Comparison of ENCODE assay signal across 14 cellular contexts in genomic region chr11:3073029-3073435, GRCh38. TPM values are rescaled to one million over a fixed set of nuclear protein-coding genes. Genes with fewer than 3 reads are reported as not detected.
DNase-seq lines count a peak whose midpoint lies in the region; ATAC-seq, FAIRE-seq and TF ChIP-seq lines count a peak whose summit lies in the region.
"Had no signal": no experiment of that assay in that cellular context is flagged by ENCODE, and none has a peak within 500 bp of the region (broad histone marks: within the 10 kb centered on the region; RNA-seq: fewer than 3 reads in every experiment).

No MANE protein-coding gene starts in this region.

- H3K9me3 ChIP-seq in liver (ENCODE audit: control insufficient read depth in 4 of 4, low read length in 3 of 4), result no peaks in the 10 kb centered on the region
- no peaks in the 10 kb centered on the region for H3K9me3 ChIP-seq in HepG2 (ENCODE audit: low read length)
- H3K9me3 ChIP-seq in right lobe of liver, result no peaks in the 10 kb centered on the region
- H3K9me3 ChIP-seq in aorta (ENCODE audit: control insufficient read depth, low read length), result no peaks in the 10 kb centered on the region

- TF ChIP-seq POLR2A in HepG2 (IDR thresholded peaks at IDR 0.05; ENCODE audit: insufficient read depth in 1 of 2, low read depth in 2 of 2, low read length in 2 of 2), result no peak
- TF ChIP-seq POLR2A in right lobe of liver (IDR thresholded peaks at IDR 0.05), result no peak

- no peak overlapping the region for H3K27ac ChIP-seq in liver (ENCODE audit: low read depth in 1 of 2, low read length in 2 of 2)
- H3K27ac ChIP-seq in HepG2 (ENCODE audit: extremely low read length, insufficient read depth, low read length), result no peak overlapping the region
- no peak overlapping the region for H3K27ac ChIP-seq in right lobe of liver
- no peak overlapping the region for H3K27ac ChIP-seq in aorta (ENCODE audit: low read depth in 1 of 2, low read length in 2 of 2)

- in situ Hi-C loops in HepG2 (cut with HindIII; ENCODE audit: extremely low pct_ligation_motif_present, low pct_unique_long_range_greater_than_20kb), result no loop called here

- CTCF ChIA-PET in HepG2 (lab: Yijun Ruan, JAX; ENCODE audit: low intra/inter-chr PET ratio, low total read pairs), result no interaction called here

- H3K79me2 ChIP-seq in HepG2 (ENCODE audit: insufficient read depth, low read length), result no peaks in the 10 kb centered on the region

- H3K4me1 Mint-ChIP-seq in HFFc6 (ENCODE audit: low read depth), result no peaks in the 10 kb centered on the region

- 89% methylated on average over 3 of the region's 3 CpGs for WGBS in liver
- WGBS in HepG2 (ENCODE audit: low lambda C conversion rate), result 33% methylated on average over 3 of the region's 3 CpGs
- 80% methylated on average over 2 of the region's 3 CpGs for WGBS in right lobe of liver (ENCODE audit: insufficient coverage, low coverage, low lambda C conversion rate, missing lambda C conversion rate)
- WGBS in aorta, 2 donors, result 24 to 36% methylated on average over 3 of the region's 3 CpGs

- H3K27ac Mint-ChIP-seq in HFFc6, result no peak overlapping the region

- DNase-seq in HepG2 (ENCODE audit: low spot score) (no peak), dermis microvascular lymphatic vessel endothelial cell (ENCODE audit: low read depth in 2 of 2) (peak; percentile 92 to 96), right lobe of liver (no peak), aorta (no peak), SK-N-DZ (ENCODE audit: low spot score) (no peak), HFFc6 (no peak), NCI-H524 treated with DMSO at 0.1 percent for 48 hours (lab: John Stamatoyannopoulos, UW) (no peak)
- DNase-seq: activated CD4-positive, alpha-beta T cell treated with anti-CD3 and anti-CD28 coated beads, Interleukin-2, amount 50 U/mL, for 4 hours; activated naive CD4-positive, alpha-beta T cell treated with Interleukin-2 at 50 U/mL for 16 hours; GDM1; T-helper 1 cell had no signal

- H3K4me1 ChIP-seq in liver (ENCODE audit: control insufficient read depth in 4 of 4, insufficient read depth in 4 of 4, low read length in 3 of 4), result no peaks in the 10 kb centered on the region
- peaks cover 10% of the 10 kb centered on the region for H3K4me1 ChIP-seq in HepG2 (ENCODE audit: insufficient read depth, low read length)
- H3K4me1 ChIP-seq in right lobe of liver, result no peaks in the 10 kb centered on the region
- no peaks in the 10 kb centered on the region for H3K4me1 ChIP-seq in aorta (ENCODE audit: control insufficient read depth in 1 of 2, insufficient read depth in 2 of 2, low read length in 2 of 2)

- no peak overlapping the region for H3K4me2 ChIP-seq in HepG2 (ENCODE audit: low read depth, low read length)

- TF ChIP-seq CTCF in liver (IDR thresholded peaks at IDR 0.05; ENCODE audit: low read depth, low read length, missing input control) (no peak), HepG2 (CRISPR knock-in tag; IDR thresholded peaks at IDR 0.05) (no peak), right lobe of liver (IDR thresholded peaks at IDR 0.05) (no peak), HFFc6 (IDR thresholded peaks at IDR 0.05) (no peak)

- no peak overlapping the region for H3K9ac ChIP-seq in liver (ENCODE audit: low read depth in 1 of 2, low read length in 2 of 2)
- no peak overlapping the region for H3K9ac ChIP-seq in HepG2 (ENCODE audit: insufficient read depth, low read depth, low read length)

- H3K4me3 Mint-ChIP-seq in HFFc6, result no peak overlapping the region

- no TSS peak for BruUV-seq in HepG2 (replicated peaks; lab: Mats Ljungman, UMichigan)

- no peaks in the 10 kb centered on the region for H3K27me3 ChIP-seq in liver (ENCODE audit: control insufficient read depth in 4 of 4, insufficient read depth in 4 of 4, low read length in 3 of 4)
- peaks cover 1 to 12% of the 10 kb centered on the region in 2 experiments; a peak in 4 of 5 replicates for H3K27me3 ChIP-seq in HepG2 (ENCODE audit: control insufficient read depth in 1 of 2, insufficient read depth in 2 of 2, low read length in 2 of 2)
- H3K27me3 ChIP-seq in right lobe of liver, result no peaks in the 10 kb centered on the region
- H3K27me3 ChIP-seq in aorta (ENCODE audit: control insufficient read depth in 1 of 2, insufficient read depth in 2 of 2, low read length in 1 of 2), result no peaks in the 10 kb centered on the region

- H2AFZ ChIP-seq in HepG2 (ENCODE audit: low read length), result no peak overlapping the region

- no peak for FAIRE-seq in HepG2 (lab: Jason Lieb, UNC)
- FAIRE-seq: urothelium cell line had no signal

- TF ChIP-seq EP300 in HepG2 (IDR thresholded peaks at IDR 0.05; ENCODE audit: low read depth in 2 of 2, low read length in 2 of 2) (no peak), HepG2 (CRISPR knock-in tag; IDR thresholded peaks at IDR 0.05; ENCODE audit: borderline replicate concordance) (no peak)

- POLR2A ChIA-PET in HepG2 (lab: Yijun Ruan, JAX), result no interaction called here

- no peaks in the 10 kb centered on the region for H4K20me1 ChIP-seq in HepG2 (ENCODE audit: insufficient read depth, low read length)

- H3K27me3 Mint-ChIP-seq in HFFc6 (ENCODE audit: insufficient read depth), result peaks cover 9% of the 10 kb centered on the region

- no peaks in the 10 kb centered on the region for H3K36me3 Mint-ChIP-seq in HFFc6 (ENCODE audit: low read depth)

- H3K4me3 ChIP-seq in liver (ENCODE audit: low read depth in 1 of 3, low read length in 3 of 3) (no peak overlapping the region), HepG2 (replicated peaks in 1 of 3; ENCODE audit: insufficient read depth in 1 of 3, low read depth in 2 of 3, low read length in 3 of 3) (no peak overlapping the region), right lobe of liver (no peak overlapping the region), aorta (ENCODE audit: low read length in 2 of 2) (no peak overlapping the region)
- H3K4me3 ChIP-seq: skin epidermis had no signal

- H3K9me3 Mint-ChIP-seq in HFFc6, result no peaks in the 10 kb centered on the region

- ATAC-seq in HepG2 (no peak), right lobe of liver (peak in 3 of 4 donors; percentile 13 to 42 (median 41)), aorta (ENCODE audit: low FRiP score) (peak; percentile 73)

- TF ChIP-seq RAD21 in liver (IDR thresholded peaks at IDR 0.05), result no peak
- TF ChIP-seq RAD21 in HepG2 (CRISPR knock-in tag; IDR thresholded peaks at IDR 0.05), result no peak

- intact Hi-C loops in HepG2 (cut with micrococcal nuclease; ENCODE audit: unreplicated experiment) (no loop called here), right lobe of liver (cut with DNase I) (no loop called here), aorta (cut with DNase I) (no loop called here)

- H3K36me3 ChIP-seq in liver (ENCODE audit: control insufficient read depth in 4 of 4, insufficient read depth in 3 of 4, low read depth in 1 of 4, low read length in 3 of 4), result no peaks in the 10 kb centered on the region
- H3K36me3 ChIP-seq in HepG2 (replicated peaks in 1 of 2; ENCODE audit: control insufficient read depth in 1 of 2, insufficient read depth in 2 of 2, low read length in 2 of 2), result no peaks in the 10 kb centered on the region
- H3K36me3 ChIP-seq in right lobe of liver, result no peaks in the 10 kb centered on the region
- no peaks in the 10 kb centered on the region for H3K36me3 ChIP-seq in aorta (ENCODE audit: control insufficient read depth in 1 of 2, insufficient read depth in 2 of 2, low read length in 1 of 2)

TF ChIP-seq in liver, 16 proteins besides CTCF, POLR2A, EP300 and RAD21:
- TF ChIP-seq EGR1 (IDR thresholded peaks at IDR 0.05; ENCODE audit: low read depth in 2 of 2), result no peak
- TF ChIP-seq JUND (IDR thresholded peaks at IDR 0.05), result peak; percentile 65 to 68
TF ChIP-seq in liver: peak in this region for 1.

TF ChIP-seq in HepG2, 621 proteins besides CTCF, POLR2A, EP300 and RAD21 (continues in another document):
- TF ChIP-seq ZNF605 (CRISPR knock-in tag; IDR thresholded peaks at IDR 0.05), result no peak
- no peak for TF ChIP-seq FOSL2 (CRISPR knock-in tag; IDR thresholded peaks at IDR 0.05)
- no peak for TF ChIP-seq CHD2 (IDR thresholded peaks at IDR 0.05; ENCODE audit: low read depth, low read length)

RNA-seq across cellular contexts. Expression of gene CARS1, which starts 15.8 kb away (rescaled TPM):
- total RNA-seq in liver (10 to 100 TPM; 15.2 to 40.1 TPM), HepG2 (2016; rRNA removed; fragmentation: Illumina TruSeq; extraction: Trizol) (32.1 and 33.8 TPM in 2 replicates), dermis microvascular lymphatic vessel endothelial cell (30.1 and 32.9 TPM in 2 replicates), right lobe of liver (10 to 100 TPM; 17.3 to 44.7 (median 22.7) TPM), aorta (10 to 100 TPM; 37.7 to 38.9 TPM)
- polyA plus RNA-seq in liver (10 to 100 TPM; 15.5 to 28.7 TPM), HepG2 (2011; rRNA removed) (47.0 and 51.1 TPM in 2 replicates), aorta (10 to 100 TPM; 18.8 to 41.4 TPM)
- total RNA-seq in HepG2 (2016; cell fraction: cytosol; rRNA removed; fragmentation: Illumina TruSeq; extraction: Trizol; ENCODE audit: low read depth), result 6.6 and 6.8 TPM in 2 replicates
- total RNA-seq in HepG2 (2016; cell fraction: insoluble cytoplasmic fraction; rRNA removed; fragmentation: Illumina TruSeq; extraction: Trizol), result 31.0 and 33.3 TPM in 2 replicates
- 11.2 and 30.8 TPM in 2 replicates for total RNA-seq in HepG2 (2016; cell fraction: membrane; rRNA removed; fragmentation: Illumina TruSeq; extraction: Trizol)
- total RNA-seq in HepG2 (2016; cell fraction: nucleus; rRNA removed; fragmentation: Illumina TruSeq; extraction: Trizol), result 32.2 and 55.6 TPM in 2 replicates
- polyA plus RNA-seq in HepG2 (2011; cell fraction: cytosol; rRNA removed), result 24.8 and 30.7 TPM in 2 replicates
- polyA plus RNA-seq in HepG2 (2011; cell fraction: nucleus; rRNA removed), result 122 and 123 TPM in 2 replicates
- polyA plus RNA-seq in HepG2 (2012), result 27.1 and 55.0 TPM in 2 replicates
- 5.3 and 6.3 TPM in 2 replicates for polyA plus RNA-seq in HepG2 (2016; cell fraction: cytosol; fragmentation: Illumina TruSeq; extraction: Trizol; ENCODE audit: low read depth)
- polyA plus RNA-seq in HepG2 (2016; cell fraction: insoluble cytoplasmic fraction; fragmentation: Illumina TruSeq; extraction: Trizol; ENCODE audit: low read depth), result 28.8 and 29.1 TPM in 2 replicates
- 8.7 and 27.3 TPM in 2 replicates for polyA plus RNA-seq in HepG2 (2016; cell fraction: membrane; fragmentation: Illumina TruSeq; extraction: Trizol; ENCODE audit: low read depth)
- polyA plus RNA-seq in HepG2 (2016; cell fraction: nucleus; fragmentation: Illumina TruSeq; extraction: Trizol; ENCODE audit: insufficient read depth, low read depth), result 59.1 and 103 TPM in 2 replicates
- polyA minus RNA-seq in HepG2 (2011; rRNA and poly(A)+ RNA removed; ENCODE audit: low replicate concordance), result 27.7 and 54.6 TPM in 2 replicates
- 18.4 and 22.4 TPM in 2 replicates for polyA minus RNA-seq in HepG2 (2011; cell fraction: cytosol; rRNA and poly(A)+ RNA removed)
- polyA minus RNA-seq in HepG2 (2011; cell fraction: nucleus; rRNA and poly(A)+ RNA removed), result 55.0 and 56.3 TPM in 2 replicates
- polyA plus RNA-seq in SK-N-DZ (2014; cell fraction: cytosol; rRNA removed), result 41.4 and 43.6 TPM in 2 replicates
- polyA plus RNA-seq in SK-N-DZ (2014; cell fraction: nucleus; rRNA removed), result 103 and 108 TPM in 2 replicates
- 10 to 100 TPM; 51.2 to 64.3 (median 56.1) TPM for total RNA-seq in HFFc6 (2021; fragmentation: NEBNext Ultra II Directional; extraction: Animal tissue kit (Norgen Biotek cat#: 25700))

Comparison
In these comparisons a context has a peak if more than half of its experiments do, and no peak if none do; other contexts are left out.
1. DNase-seq: peak in dermis microvascular lymphatic vessel endothelial cell (2 of 2); none in HepG2 (single experiment), right lobe of liver (0 of 3), aorta (0 of 2), SK-N-DZ (single experiment), HFFc6 (single experiment) and NCI-H524 treated with DMSO at 0.1 percent for 48 hours (single experiment).